ENCODE assay signal across 23 cellular contexts in the genomic region with DNA sequence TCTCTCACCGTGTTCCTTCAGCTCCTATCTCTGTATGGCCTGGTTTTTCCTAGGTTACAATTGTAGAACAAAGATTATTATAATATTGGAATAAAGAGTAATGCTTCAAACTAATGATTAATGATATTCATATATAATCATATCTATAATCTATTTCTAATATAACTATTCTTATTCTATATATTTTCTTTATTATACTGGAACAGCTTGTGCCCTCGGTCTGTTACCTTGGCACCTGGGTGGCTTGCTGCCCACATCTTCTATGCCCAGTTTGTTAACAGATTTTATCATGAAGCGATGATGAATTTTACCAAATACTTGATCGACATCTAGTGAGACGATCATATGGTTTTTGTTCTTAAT.
"Had no signal": no experiment of that assay in that cellular context is flagged by ENCODE, and none has a peak within 500 bp of the region (broad histone marks: within the 10 kb centered on the region; RNA-seq: fewer than 3 reads in every experiment).

No MANE protein-coding gene starts in this region.

- H3K4me1 ChIP-seq: ascending aorta, foreskin keratinocyte, left lung, vagina had no signal

- H3K9me3 Mint-ChIP-seq: activated CD4-positive, alpha-beta T cell treated with anti-CD3 and anti-CD28 coated beads, Interleukin-2, amount 10 ng/mL, durations not matched to agents 24 days and 14 days; activated naive CD8-positive, alpha-beta T cell treated with anti-CD3 and anti-CD28 coated beads, Interleukin-2, amount 10 ng/mL, durations not matched to agents 7 days and 5 days; dendritic cell treated with granulocyte-macrophage colony-stimulating factor and Interleukin-4, amounts not matched to agents 40 ng/mL and 50 ng/mL, for 4 days; stimulated activated naive CD8-positive, alpha-beta T cell treated with anti-CD3 and anti-CD28 coated beads, Interleukin-15, Interleukin-2, amounts not matched to agents 100 ng/mL and 50 ng/mL, for 24 hours had no signal

- H3K36me3 Mint-ChIP-seq: activated naive CD4-positive, alpha-beta T cell treated with anti-CD3 and anti-CD28 coated beads, Interleukin-2, amount 10 ng/mL, durations not matched to agents 7 days and 5 days; activated naive CD8-positive, alpha-beta T cell treated with anti-CD3 and anti-CD28 coated beads, Interleukin-2, amount 10 ng/mL, durations not matched to agents 7 days and 5 days; natural killer cell had no signal

- FAIRE-seq: islet of Langerhans had no signal

- DNase-seq: activated CD4-positive, CD25-positive, alpha-beta regulatory T cell treated with anti-CD3 and anti-CD28 coated beads, Interleukin-2, amount 50 U/mL, for 72 hours; activated gamma-delta T cell; natural killer cell; stimulated activated CD4-positive, alpha-beta T cell treated with anti-CD3 and anti-CD28 coated beads, Interleukin-12 subunit alpha, Interleukin-12 subunit beta, amount 100 ng/mL, for 4 hours; stimulated activated CD4-positive, alpha-beta T cell treated with anti-CD3 and anti-CD28 coated beads, Interleukin-4, amount 100 ng/mL, for 1 hour; T-helper 9 cell had no signal

- H3K9me3 ChIP-seq: ascending aorta, esophagus muscularis mucosa, left lung, thoracic aorta, vagina had no signal

- H3K27ac ChIP-seq: ascending aorta, brain microvascular endothelial cell, esophagus muscularis mucosa, foreskin keratinocyte, left lung, thoracic aorta, vagina had no signal

- H3K4me3 Mint-ChIP-seq: activated CD4-positive, alpha-beta memory T cell treated with anti-CD3 and anti-CD28 coated beads, Interleukin-2, amount 10 ng/mL, durations not matched to agents 7 days and 5 days; activated CD4-positive, alpha-beta T cell treated with anti-CD3 and anti-CD28 coated beads, Interleukin-2, amount 10 ng/mL, durations not matched to agents 24 days and 14 days; activated naive CD4-positive, alpha-beta T cell treated with anti-CD3 and anti-CD28 coated beads, Interleukin-2, amount 10 ng/mL, durations not matched to agents 7 days and 5 days; activated naive CD8-positive, alpha-beta T cell treated with anti-CD3 and anti-CD28 coated beads, Interleukin-2, amount 10 ng/mL, durations not matched to agents 7 days and 5 days; activated T-cell treated with anti-CD3 and anti-CD28 coated beads, Interleukin-2, amount 50 U/mL, for 24 hours; dendritic cell treated with granulocyte-macrophage colony-stimulating factor and Interleukin-4, amounts not matched to agents 40 ng/mL and 50 ng/mL, for 4 days; endodermal cell; natural killer cell; stimulated activated naive CD8-positive, alpha-beta T cell treated with anti-CD3 and anti-CD28 coated beads, Interleukin-15, Interleukin-2, amounts not matched to agents 100 ng/mL and 50 ng/mL, for 24 hours had no signal

- H3K4me3 ChIP-seq: ascending aorta, left lung, lung, vagina had no signal

- H3K36me3 ChIP-seq: ascending aorta, brain microvascular endothelial cell, esophagus muscularis mucosa, left lung, thoracic aorta, vagina had no signal

- H3K27me3 ChIP-seq: ascending aorta, brain microvascular endothelial cell, esophagus muscularis mucosa, foreskin keratinocyte, left lung, vagina had no signal

- H3K27ac Mint-ChIP-seq: activated CD4-positive, alpha-beta memory T cell treated with anti-CD3 and anti-CD28 coated beads, Interleukin-2, amount 10 ng/mL, durations not matched to agents 7 days and 5 days; activated CD4-positive, alpha-beta T cell treated with anti-CD3 and anti-CD28 coated beads, Interleukin-2, amount 10 ng/mL, durations not matched to agents 24 days and 14 days; activated naive CD4-positive, alpha-beta T cell treated with anti-CD3 and anti-CD28 coated beads, Interleukin-2, amount 10 ng/mL, durations not matched to agents 7 days and 5 days; activated naive CD8-positive, alpha-beta T cell treated with anti-CD3 and anti-CD28 coated beads, Interleukin-2, amount 10 ng/mL, durations not matched to agents 7 days and 5 days; activated T-cell treated with anti-CD3 and anti-CD28 coated beads, Interleukin-2, amount 50 U/mL, for 24 hours; dendritic cell treated with granulocyte-macrophage colony-stimulating factor and Interleukin-4, amounts not matched to agents 40 ng/mL and 50 ng/mL, for 4 days; endodermal cell; natural killer cell; stimulated activated naive CD8-positive, alpha-beta T cell treated with anti-CD3 and anti-CD28 coated beads, Interleukin-15, Interleukin-2, amounts not matched to agents 100 ng/mL and 50 ng/mL, for 24 hours had no signal

- H3K27me3 Mint-ChIP-seq: activated CD4-positive, alpha-beta memory T cell treated with anti-CD3 and anti-CD28 coated beads, Interleukin-2, amount 10 ng/mL, durations not matched to agents 7 days and 5 days; activated CD4-positive, alpha-beta T cell treated with anti-CD3 and anti-CD28 coated beads, Interleukin-2, amount 10 ng/mL, durations not matched to agents 24 days and 14 days; activated naive CD4-positive, alpha-beta T cell treated with anti-CD3 and anti-CD28 coated beads, Interleukin-2, amount 10 ng/mL, durations not matched to agents 7 days and 5 days; activated naive CD8-positive, alpha-beta T cell treated with anti-CD3 and anti-CD28 coated beads, Interleukin-2, amount 10 ng/mL, durations not matched to agents 7 days and 5 days; activated T-cell treated with anti-CD3 and anti-CD28 coated beads, Interleukin-2, amount 50 U/mL, for 24 hours; dendritic cell treated with granulocyte-macrophage colony-stimulating factor and Interleukin-4, amounts not matched to agents 40 ng/mL and 50 ng/mL, for 4 days; stimulated activated naive CD8-positive, alpha-beta T cell treated with anti-CD3 and anti-CD28 coated beads, Interleukin-15, Interleukin-2, amounts not matched to agents 100 ng/mL and 50 ng/mL, for 24 hours had no signal

- H3K4me1 Mint-ChIP-seq: activated CD4-positive, alpha-beta memory T cell treated with anti-CD3 and anti-CD28 coated beads, Interleukin-2, amount 10 ng/mL, durations not matched to agents 7 days and 5 days; activated CD4-positive, alpha-beta T cell treated with anti-CD3 and anti-CD28 coated beads, Interleukin-2, amount 10 ng/mL, durations not matched to agents 24 days and 14 days; activated naive CD4-positive, alpha-beta T cell treated with anti-CD3 and anti-CD28 coated beads, Interleukin-2, amount 10 ng/mL, durations not matched to agents 7 days and 5 days; activated naive CD8-positive, alpha-beta T cell treated with anti-CD3 and anti-CD28 coated beads, Interleukin-2, amount 10 ng/mL, durations not matched to agents 7 days and 5 days; natural killer cell had no signal
